ENCODE assay signal across 8 cellular contexts in the genomic region with DNA sequence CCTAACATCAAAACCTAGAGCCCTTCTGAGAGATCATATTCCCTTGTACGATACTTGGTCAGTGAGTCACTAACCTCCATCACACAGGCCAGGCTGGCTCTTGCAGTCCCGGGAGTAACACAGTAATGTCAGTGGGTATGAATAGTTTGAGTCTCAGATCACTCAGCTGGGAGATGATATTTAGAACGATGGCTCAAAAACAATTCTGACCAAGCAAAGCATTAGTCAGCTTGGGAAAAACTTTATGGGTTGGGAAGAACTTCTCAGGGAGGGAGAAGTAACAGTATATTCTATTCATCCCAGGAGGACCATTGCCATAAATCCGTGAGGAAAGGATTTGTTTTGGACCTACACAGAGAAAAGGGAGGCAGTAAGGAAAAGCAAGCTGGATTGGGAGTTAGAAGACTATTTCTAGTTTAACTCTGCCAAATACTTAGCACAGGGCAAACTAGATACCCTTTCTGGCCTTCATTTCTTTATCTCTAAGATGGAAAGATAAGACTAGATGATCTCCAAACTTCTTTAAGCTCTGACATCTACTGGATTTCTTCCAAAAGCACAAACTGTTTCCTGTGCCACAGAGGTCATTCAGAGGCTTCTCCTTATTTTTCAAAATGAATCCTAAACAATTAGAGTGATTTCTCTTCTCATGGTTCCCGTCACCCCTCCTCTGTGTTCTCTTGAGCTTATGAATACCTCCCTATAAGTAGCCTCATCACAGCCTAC.
DNase-seq lines count a peak whose midpoint lies in the region; ATAC-seq, FAIRE-seq and TF ChIP-seq lines count a peak whose summit lies in the region.

No MANE protein-coding gene starts in this region.

- H3K36me3 ChIP-seq in K562 (ENCODE audit: control insufficient read depth, insufficient read depth, low read length) (no peaks in the 10 kb centered on the region), mesenchymal stem cell (ENCODE audit: control insufficient read depth in 1 of 2, insufficient read depth in 2 of 2, low read depth in 1 of 2, low read length in 2 of 2) (no peaks in the 10 kb centered on the region)

- no peak overlapping the region for H3K14ac ChIP-seq in mesenchymal stem cell (ENCODE audit: low read length in 2 of 2)

- H3K36me3 Mint-ChIP-seq in HFFc6 (ENCODE audit: low read depth) (peaks cover 3% of the 10 kb centered on the region; the same call in 1 of the 2 replicates), type B pancreatic cell (no peaks in the 10 kb centered on the region), endothelial cell (ENCODE audit: low read depth, unreplicated experiment) (no peaks in the 10 kb centered on the region)

- ATAC-seq in K562 (0 out of 3 replicates have a peak, but pooled peaks have one; percentile 24), HG02973 (IDR thresholded peaks at IDR 0.05; ENCODE audit: unreplicated experiment) (no peak)

- H3K4me1 ChIP-seq in K562 (replicated peaks in 1 of 2; ENCODE audit: control insufficient read depth in 2 of 2, insufficient read depth in 2 of 2, low read length in 2 of 2) (no peaks in the 10 kb centered on the region; a peak in 2 of 5 replicates), mesenchymal stem cell (ENCODE audit: control insufficient read depth, insufficient read depth, low read depth, low read length) (peaks cover 7% of the 10 kb centered on the region)

- H3K4me3 Mint-ChIP-seq in HFFc6, result peak overlapping the region; percentile 69
- H3K4me3 Mint-ChIP-seq in type B pancreatic cell, result no peak overlapping the region
- H3K4me3 Mint-ChIP-seq in endothelial cell (ENCODE audit: unreplicated experiment), result no peak overlapping the region

- no peaks in the 10 kb centered on the region for H3K79me2 ChIP-seq in K562 (ENCODE audit: control insufficient read depth, insufficient read depth, low read length)

- no peak for TF ChIP-seq POLR2A in K562 (conservative IDR thresholded peaks at IDR 0.05)

- H3K9me3 Mint-ChIP-seq in HFFc6 (no peaks in the 10 kb centered on the region), type B pancreatic cell (peaks cover 4% of the 10 kb centered on the region), endothelial cell (ENCODE audit: unreplicated experiment) (no peaks in the 10 kb centered on the region)

- peak overlapping the region in 1 of 2 experiments; percentile 34 for H3K18ac ChIP-seq in mesenchymal stem cell (ENCODE audit: low read depth in 1 of 2, low read length in 2 of 2)

- no peak overlapping the region for H2BK120ac ChIP-seq in mesenchymal stem cell (ENCODE audit: low read depth, low read length)

- 4% methylated on average over 5 of the region's 5 CpGs for WGBS in K562 (ENCODE audit: insufficient coverage, low coverage, missing lambda C conversion rate)
- 0% methylated on average over 2 of the region's 5 CpGs for WGBS in mesenchymal stem cell

- H4K20me1 ChIP-seq in K562 (replicated peaks; ENCODE audit: control insufficient read depth, insufficient read depth, low read length), result no peaks in the 10 kb centered on the region

- TF ChIP-seq RAD21 in K562 (CRISPR knock-in tag; conservative IDR thresholded peaks at IDR 0.05 in 1 of 2, IDR thresholded peaks at IDR 0.05 in 1 of 2), result no peak

- no peak overlapping the region for H2BK5ac ChIP-seq in mesenchymal stem cell (ENCODE audit: low read depth, low read length, poor library complexity, severe bottlenecking)

- no peak overlapping the region for H2AFZ ChIP-seq in K562 (ENCODE audit: low read depth, low read length)
- no peak overlapping the region for H2AFZ ChIP-seq in mesenchymal stem cell (ENCODE audit: low read depth, low read length)

- H2AK5ac ChIP-seq in mesenchymal stem cell (ENCODE audit: low read length, severe bottlenecking), result no peak overlapping the region

- no peak overlapping the region for H2BK15ac ChIP-seq in mesenchymal stem cell (ENCODE audit: low read depth, poor library complexity, severe bottlenecking)

- no peaks in the 10 kb centered on the region for H3K79me1 ChIP-seq in mesenchymal stem cell (replicated peaks; ENCODE audit: low read length, poor library complexity, severe bottlenecking)

- H3K4ac ChIP-seq in mesenchymal stem cell (ENCODE audit: low read depth in 1 of 2, low read length in 2 of 2), result no peak overlapping the region

- H3K9me3 ChIP-seq in K562 (replicated peaks; ENCODE audit: control insufficient read depth, insufficient read depth, low read depth, low read length) (no peaks in the 10 kb centered on the region), mesenchymal stem cell (ENCODE audit: control insufficient read depth, low read length) (no peaks in the 10 kb centered on the region)

- intact Hi-C loops in K562 (cut with micrococcal nuclease), result no loop called here

- H4K91ac ChIP-seq in mesenchymal stem cell (ENCODE audit: low read length), result no peak overlapping the region

- H3K27me3 ChIP-seq in K562 (ENCODE audit: control insufficient read depth in 2 of 2, insufficient read depth in 2 of 2, low read length in 2 of 2), result peaks cover 7 to 13% of the 10 kb centered on the region in 2 experiments; a peak in 4 of 5 replicates
- no peaks in the 10 kb centered on the region for H3K27me3 ChIP-seq in mesenchymal stem cell (ENCODE audit: control insufficient read depth in 1 of 2, insufficient read depth in 1 of 2, low read length in 2 of 2)

- H3K9ac ChIP-seq in K562 (ENCODE audit: insufficient read depth in 1 of 2, low read depth in 2 of 2, low read length in 2 of 2) (no peak overlapping the region), mesenchymal stem cell (ENCODE audit: low read length) (peak overlapping the region; percentile 81)

- in situ Hi-C loops in ACHN (cut with HindIII; ENCODE audit: low pct_ligation_motif_present, low pct_unique_long_range_greater_than_20kb, low sequenced_read_pairs) (loop anchor here (25.0 kb wide), 1 partner anchor 488 kb away; no protein-coding TSS in a partner anchor), K562 (cut with MboI) (no loop called here)

- POLR2A ChIA-PET in K562 (lab: Yijun Ruan, JAX), result interaction anchor here (0.6 to 1.3 kb wide), 4 partner anchors 9 to 72 kb away, joined by 3 read pairs; no protein-coding TSS in a partner anchor

- CTCF ChIA-PET in K562 (lab: Yijun Ruan, JAX; ENCODE audit: low intra/inter-chr PET ratio), result no interaction called here

- no peak overlapping the region for H3K4me2 ChIP-seq in K562 (ENCODE audit: insufficient read depth, low read length)
- no peak overlapping the region for H3K4me2 ChIP-seq in mesenchymal stem cell (ENCODE audit: low read length, poor library complexity, severe bottlenecking)

- no peak for TF ChIP-seq CTCF in HFFc6 (IDR thresholded peaks at IDR 0.05)
- TF ChIP-seq CTCF in K562 (IDR thresholded peaks at IDR 0.05 in 2 of 3, conservative IDR thresholded peaks at IDR 0.05 in 1 of 3; ENCODE audit: insufficient read depth in 2 of 3, low read depth in 1 of 3, low read length in 3 of 3), result no peak
- no peak for TF ChIP-seq CTCF in type B pancreatic cell (conservative IDR thresholded peaks at IDR 0.05)
- no peak for TF ChIP-seq CTCF in endothelial cell (IDR thresholded peaks at IDR 0.05; ENCODE audit: unreplicated experiment)

- no TSS peak for BruUV-seq in K562 (replicated peaks; lab: Mats Ljungman, UMichigan)

- H3K9me1 ChIP-seq in K562 (ENCODE audit: control insufficient read depth, insufficient read depth, low read length), result no peaks in the 10 kb centered on the region

- H2BK12ac ChIP-seq in mesenchymal stem cell (ENCODE audit: low read length in 2 of 2), result no peak overlapping the region

- no peak for TF ChIP-seq EP300 in K562 (IDR thresholded peaks at IDR 0.05; ENCODE audit: low read length)

- DNase-seq in ACHN, result peak; percentile 90
- peak; percentile 96 for DNase-seq in HFFc6
- no peak for DNase-seq in K562 (ENCODE audit: extremely low read depth in 1 of 4, low spot score in 3 of 4)
- DNase-seq in mesenchymal stem cell, result peak; percentile 96
- no peak for DNase-seq in type B pancreatic cell (ENCODE audit: extremely low spot score, unreplicated experiment)
- no peak for DNase-seq in activated CD4-positive, CD25-positive, alpha-beta regulatory T cell treated with anti-CD3 and anti-CD28 coated beads, Interleukin-2, amount 50 U/mL, for 72 hours
- DNase-seq in endothelial cell (ENCODE audit: low spot score), result no peak

- H3K27ac ChIP-seq in K562 (ENCODE audit: extremely low read depth, low read depth, low read length), result no peak overlapping the region
- H3K27ac ChIP-seq in mesenchymal stem cell (ENCODE audit: low read length, poor library complexity, severe bottlenecking), result peak overlapping the region; percentile 85

- H3K27ac Mint-ChIP-seq in HFFc6 (peak overlapping the region; percentile 91), type B pancreatic cell (no peak overlapping the region), endothelial cell (ENCODE audit: unreplicated experiment) (no peak overlapping the region)

- H3K27me3 Mint-ChIP-seq in HFFc6 (ENCODE audit: insufficient read depth), result no peaks in the 10 kb centered on the region
- H3K27me3 Mint-ChIP-seq in type B pancreatic cell, result no peaks in the 10 kb centered on the region
- H3K27me3 Mint-ChIP-seq in endothelial cell (ENCODE audit: unreplicated experiment), result peaks cover 1% of the 10 kb centered on the region

- FAIRE-seq in K562 (lab: Jason Lieb, UNC), result no peak

- H3K23ac ChIP-seq in mesenchymal stem cell (ENCODE audit: low read length in 2 of 2), result no peak overlapping the region

- H3K4me3 ChIP-seq in K562 (no peak overlapping the region), mesenchymal stem cell (ENCODE audit: insufficient read depth in 1 of 2, low read depth in 1 of 2, low read length in 2 of 2) (peak overlapping the region in 1 of 2 experiments; percentile 43)

- H3K4me1 Mint-ChIP-seq in HFFc6 (ENCODE audit: low read depth) (peaks cover 56% of the 10 kb centered on the region), type B pancreatic cell (ENCODE audit: unreplicated experiment) (peaks cover 29% of the 10 kb centered on the region), endothelial cell (ENCODE audit: unreplicated experiment) (peaks cover 13% of the 10 kb centered on the region)

- no peak overlapping the region for H4K8ac ChIP-seq in mesenchymal stem cell (ENCODE audit: low read length)

TF ChIP-seq in K562, 482 proteins besides CTCF, POLR2A, EP300 and RAD21 (continues in another document):
- TF ChIP-seq GABPA (tag; conservative IDR thresholded peaks at IDR 0.05; ENCODE audit: low read depth), result peak; percentile 59; the same call in 1 of the 2 replicates
- TF ChIP-seq FOSL1 (tag; conservative IDR thresholded peaks at IDR 0.05), result peak; percentile 79
- TF ChIP-seq POLR3G (IDR thresholded peaks at IDR 0.05; ENCODE audit: extremely low read depth, insufficient read length, insufficient replicate concordance), result no peak

Comparison
In these comparisons a context has a peak if more than half of its experiments do, and no peak if none do; other contexts are left out.
1. DNase-seq: peak in ACHN (single experiment), HFFc6 (single experiment) and mesenchymal stem cell (single experiment); none in K562 (0 of 4), type B pancreatic cell (single experiment), activated CD4-positive, CD25-positive, alpha-beta regulatory T cell treated with anti-CD3 and anti-CD28 coated beads, Interleukin-2, amount 50 U/mL, for 72 hours (single experiment) and endothelial cell (single experiment).